Comparison of ENCODE assay signal across 1 cellular context in the genomic region with DNA sequence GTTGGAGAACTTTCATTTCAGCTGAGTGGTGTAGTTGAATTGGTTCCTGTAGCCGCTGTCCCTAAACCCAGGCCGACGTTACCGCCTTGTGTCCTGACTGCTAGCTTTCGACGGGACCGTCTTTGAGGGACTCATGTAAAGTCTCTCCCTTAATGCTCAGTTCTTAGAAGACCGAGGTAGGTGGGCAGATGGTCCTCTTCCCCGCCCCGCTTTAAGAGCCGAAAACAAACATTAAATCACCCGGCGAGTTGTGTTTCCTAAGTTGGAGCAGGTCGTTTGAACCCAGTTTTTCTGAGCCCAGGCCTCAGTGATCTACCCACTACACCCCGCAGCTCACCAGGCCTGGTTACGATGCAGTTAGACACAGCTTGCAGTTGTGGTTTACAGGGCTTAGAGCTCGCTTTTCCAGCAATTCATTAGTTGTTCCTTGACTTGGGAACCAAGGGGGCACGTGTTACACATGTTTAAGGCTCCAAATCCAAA.
TF ChIP-seq lines count a peak whose summit lies in the region.

No MANE protein-coding gene starts in this region.

TF ChIP-seq in HepG2, 621 proteins besides CTCF, POLR2A, EP300 and RAD21 (continued from another document):
- TF ChIP-seq ZFY (CRISPR knock-in tag; IDR thresholded peaks at IDR 0.05) (peak; percentile 3; the same call in 1 of the 2 replicates), MXD4 (CRISPR knock-in tag; IDR thresholded peaks at IDR 0.05) (no peak), ZNF678 (CRISPR knock-in tag; IDR thresholded peaks at IDR 0.05) (0 out of 2 replicates have a peak, but pooled peaks have one; percentile 40), ZNF777 (CRISPR knock-in tag; IDR thresholded peaks at IDR 0.05) (peak; percentile 70), ESRRA (CRISPR knock-in tag; IDR thresholded peaks at IDR 0.05; ENCODE audit: low read depth) (0 out of 2 replicates have a peak, but pooled peaks have one; percentile 4), FOXC1 (CRISPR knock-in tag; IDR thresholded peaks at IDR 0.05; ENCODE audit: borderline replicate concordance) (0 out of 2 replicates have a peak, but pooled peaks have one; percentile 10), ZNF616 (CRISPR knock-in tag; IDR thresholded peaks at IDR 0.05; ENCODE audit: low read depth) (0 out of 2 replicates have a peak, but pooled peaks have one; percentile 17), ZNF605 (CRISPR knock-in tag; IDR thresholded peaks at IDR 0.05) (0 out of 2 replicates have a peak, but pooled peaks have one; percentile 43), SNAI1 (CRISPR knock-in tag; IDR thresholded peaks at IDR 0.05; ENCODE audit: borderline replicate concordance) (peak; percentile 53; the same call in 1 of the 2 replicates), PHF5A (CRISPR knock-in tag; IDR thresholded peaks at IDR 0.05; ENCODE audit: low read depth, unreplicated experiment) (peak; percentile 4)
- TF ChIP-seq, protein P1, sequence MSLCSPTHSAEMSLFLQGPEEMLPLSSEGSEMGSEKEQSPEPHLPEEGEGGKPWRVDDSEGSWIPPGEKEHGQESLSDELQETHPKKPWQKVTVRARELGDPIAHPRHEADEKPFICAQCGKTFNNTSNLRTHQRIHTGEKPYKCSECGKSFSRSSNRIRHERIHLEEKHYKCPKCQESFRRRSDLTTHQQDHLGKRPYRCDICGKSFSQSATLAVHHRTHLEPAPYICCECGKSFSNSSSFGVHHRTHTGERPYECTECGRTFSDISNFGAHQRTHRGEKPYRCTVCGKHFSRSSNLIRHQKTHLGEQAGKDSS (CRISPR knock-in tag; IDR thresholded peaks at IDR 0.05; ENCODE audit: borderline replicate concordance, low read depth): peak; percentile 44; the same call in 1 of the 2 replicates
- TF ChIP-seq, protein P2, sequence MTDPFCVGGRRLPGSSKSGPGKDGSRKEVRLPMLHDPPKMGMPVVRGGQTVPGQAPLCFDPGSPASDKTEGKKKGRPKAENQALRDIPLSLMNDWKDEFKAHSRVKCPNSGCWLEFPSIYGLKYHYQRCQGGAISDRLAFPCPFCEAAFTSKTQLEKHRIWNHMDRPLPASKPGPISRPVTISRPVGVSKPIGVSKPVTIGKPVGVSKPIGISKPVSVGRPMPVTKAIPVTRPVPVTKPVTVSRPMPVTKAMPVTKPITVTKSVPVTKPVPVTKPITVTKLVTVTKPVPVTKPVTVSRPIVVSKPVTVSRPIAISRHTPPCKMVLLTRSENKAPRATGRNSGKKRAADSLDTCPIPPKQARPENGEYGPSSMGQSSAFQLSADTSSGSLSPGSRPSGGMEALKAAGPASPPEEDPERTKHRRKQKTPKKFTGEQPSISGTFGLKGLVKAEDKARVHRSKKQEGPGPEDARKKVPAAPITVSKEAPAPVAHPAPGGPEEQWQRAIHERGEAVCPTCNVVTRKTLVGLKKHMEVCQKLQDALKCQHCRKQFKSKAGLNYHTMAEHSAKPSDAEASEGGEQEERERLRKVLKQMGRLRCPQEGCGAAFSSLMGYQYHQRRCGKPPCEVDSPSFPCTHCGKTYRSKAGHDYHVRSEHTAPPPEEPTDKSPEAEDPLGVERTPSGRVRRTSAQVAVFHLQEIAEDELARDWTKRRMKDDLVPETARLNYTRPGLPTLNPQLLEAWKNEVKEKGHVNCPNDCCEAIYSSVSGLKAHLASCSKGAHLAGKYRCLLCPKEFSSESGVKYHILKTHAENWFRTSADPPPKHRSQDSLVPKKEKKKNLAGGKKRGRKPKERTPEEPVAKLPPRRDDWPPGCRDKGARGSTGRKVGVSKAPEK (CRISPR knock-in tag; IDR thresholded peaks at IDR 0.05; ENCODE audit: borderline replicate concordance): no peak
